8 cellular contexts compared by ENCODE assay signal in the genomic region with DNA sequence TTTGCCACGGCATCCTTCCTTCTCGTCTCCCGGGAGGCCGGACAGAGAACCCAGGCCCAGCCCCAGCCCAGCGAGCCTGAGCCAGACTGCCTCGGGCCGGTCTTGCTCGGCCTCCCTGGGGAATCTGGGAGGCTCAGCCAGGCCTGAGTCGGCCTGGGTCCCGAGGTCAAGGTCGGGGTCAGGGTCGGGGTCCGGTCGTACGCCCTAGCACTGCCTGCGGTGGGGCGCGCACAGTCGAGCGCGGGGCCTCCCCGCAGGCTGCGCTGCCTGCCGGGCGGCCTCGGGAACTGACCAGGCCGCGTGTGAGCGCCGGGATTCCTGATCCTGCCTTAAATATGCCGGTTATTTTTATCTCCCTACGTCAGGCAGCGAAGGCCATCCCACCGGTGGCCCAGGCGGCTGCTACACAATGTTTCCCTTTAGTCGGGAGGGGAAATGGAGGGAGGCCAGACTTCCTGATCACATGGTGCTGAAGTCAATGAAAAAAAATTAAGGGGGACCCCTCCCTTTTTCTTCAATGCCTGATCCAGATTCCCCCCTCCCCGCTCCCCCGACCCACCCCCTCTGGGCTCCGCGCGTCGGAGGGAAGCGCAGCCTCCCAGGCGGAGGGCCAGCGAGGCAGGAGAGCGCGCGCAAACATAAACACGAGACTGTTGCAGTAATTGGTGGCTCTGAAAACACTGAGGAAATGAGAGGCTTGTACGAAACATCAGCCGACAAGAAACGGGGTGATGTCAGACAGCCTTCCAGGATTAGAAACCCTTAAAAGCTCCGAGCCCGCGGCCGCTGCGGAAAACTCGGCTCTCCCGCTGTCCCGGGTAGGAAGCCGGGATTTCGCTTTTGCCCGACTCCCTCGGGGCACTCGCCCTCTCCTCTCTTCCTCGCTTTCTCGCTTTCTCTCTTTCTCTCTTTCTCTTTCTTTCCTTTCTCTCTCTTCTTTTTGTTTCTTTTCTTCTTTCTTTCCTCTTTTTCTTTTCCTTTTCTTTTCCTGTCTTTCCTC.
A peak's percentile ranks its signal among the peaks of the same experiment; 100 is the strongest.
DNase-seq lines count a peak whose midpoint lies in the region; ATAC-seq, FAIRE-seq and TF ChIP-seq lines count a peak whose summit lies in the region.

No MANE protein-coding gene starts in this region.

- H3K4me3 ChIP-seq in GM08714 (ENCODE audit: low read length) (peak overlapping the region; percentile 59; the same call in 1 of the 2 replicates), NB4 (ENCODE audit: low read depth, low read length) (peak overlapping the region; percentile 58), GM12878 (no peak overlapping the region), pancreas (peak overlapping the region; percentile 2 to 43 (median 20))

- TF ChIP-seq RAD21 in GM12878 (IDR thresholded peaks at IDR 0.05; ENCODE audit: insufficient read depth, low read depth, low read length): no peak

- ATAC-seq in GM12878 (peak; percentile 60), pancreas (peak; percentile 71 to 87 (median 86)), GM18520 (IDR thresholded peaks at IDR 0.05; ENCODE audit: unreplicated experiment) (no peak)

- DNase-seq in NB4 (ENCODE audit: low read depth) (peak; percentile 79), GM12878 (ENCODE audit: low read depth, low spot score) (no peak), hepatic stellate cell (ENCODE audit: low spot score) (peak; percentile 96), pancreas (peak; percentile 53 to 75 (median 70))
- no peak for DNase-seq in stimulated activated CD4-positive, alpha-beta T cell treated with anti-CD3 and anti-CD28 coated beads, Interleukin-2, amount 100 ng/mL, for 48 hours
- no peak for DNase-seq in activated T-cell treated with anti-CD3 and anti-CD28 coated beads, Interleukin-2, amount 50 U/mL, for 48 hours

- BruUV-seq in GM12878 (replicated peaks; lab: Mats Ljungman, UMichigan): no TSS peak

- no peak overlapping the region; the same call in 1 of the 2 replicates for H2AFZ ChIP-seq in GM12878 (ENCODE audit: control insufficient read depth, low read depth, low read length)

- intact Hi-C loops in GM12878 (cut with micrococcal nuclease; ENCODE audit: unreplicated experiment) (no loop called here), pancreas (cut with DNase I) (no loop called here)

- in situ Hi-C loops in GM12878 (cut with MboI): no loop called here

- SMC1A ChIA-PET in GM12878 (lab: Charles Lee; ENCODE audit: uncharacterized antibody, unreplicated experiment): interaction anchor here (0.9 kb wide), 1 partner anchor 114 kb away, joined by 4 read pairs; no protein-coding TSS in a partner anchor

- H3K36me3 ChIP-seq in GM12878 (ENCODE audit: control insufficient read depth in 2 of 2, insufficient read depth in 2 of 2, low read length in 1 of 2) (no peaks in the 10 kb centered on the region), pancreas (no peaks in the 10 kb centered on the region)

- POLR2A ChIA-PET in GM12878 (lab: Charles Lee): no interaction called here

- no peak for TF ChIP-seq EP300 in GM12878 (IDR thresholded peaks at IDR 0.05; ENCODE audit: borderline replicate concordance in 1 of 2, control insufficient read depth in 1 of 2, low read depth in 2 of 2, low read length in 2 of 2)

- RAD21 ChIA-PET in GM12878 (lab: Charles Lee; ENCODE audit: unreplicated experiment): no interaction called here

- no peaks in the 10 kb centered on the region for H3K79me2 ChIP-seq in GM12878 (ENCODE audit: control insufficient read depth, insufficient read depth, low read length)

- WGBS in GM12878 (ENCODE audit: insufficient coverage, insufficient replicate concordance, low lambda C conversion rate, missing lambda C conversion rate): 30% methylated on average over 52 of the region's 67 CpGs
- 12 to 15% methylated on average over 62 to 67 of the region's 67 CpGs for WGBS in pancreas, 2 donors

- no peak overlapping the region for H3K4me2 ChIP-seq in GM12878 (ENCODE audit: control insufficient read depth, insufficient read depth)

- FAIRE-seq in GM12878 (lab: Jason Lieb, UNC) (no peak), pancreas (lab: Jason Lieb, UNC) (peak; percentile 32)

- TF ChIP-seq POLR2A in NB4 (IDR thresholded peaks at IDR 0.05; ENCODE audit: extremely low read depth, insufficient read length) (no peak), GM12878 (IDR thresholded peaks at IDR 0.05; ENCODE audit: low read depth, low read length) (no peak)

- TF ChIP-seq CTCF in NB4 (IDR thresholded peaks at IDR 0.05; ENCODE audit: low read depth, low read length) (no peak), GM12878 (IDR thresholded peaks at IDR 0.05 in 2 of 3, conservative IDR thresholded peaks at IDR 0.05 in 1 of 3; ENCODE audit: control insufficient read depth in 2 of 3, extremely low read depth in 1 of 3, insufficient read depth in 1 of 3, low read depth in 3 of 3, low read length in 3 of 3) (no peak), pancreas (IDR thresholded peaks at IDR 0.05) (no peak)

- H3K9me3 ChIP-seq in GM12878 (replicated peaks; ENCODE audit: control insufficient read depth, insufficient read depth, low read length) (no peaks in the 10 kb centered on the region), pancreas (no peaks in the 10 kb centered on the region)

- no peak overlapping the region for H3K9ac ChIP-seq in GM12878 (ENCODE audit: control insufficient read depth, insufficient read depth, low read length)

- CTCF ChIA-PET in GM12878 (lab: Yijun Ruan, JAX): no interaction called here

- no peaks in the 10 kb centered on the region for H3K4me1 ChIP-seq in GM12878 (ENCODE audit: control insufficient read depth, insufficient read depth, low read length)
- H3K4me1 ChIP-seq in pancreas: no peaks in the 10 kb centered on the region

- H3K27me3 ChIP-seq in GM12878 (replicated peaks in 1 of 2; ENCODE audit: control insufficient read depth in 2 of 2, insufficient read depth in 2 of 2, low read length in 1 of 2): no peaks in the 10 kb centered on the region
- no peaks in the 10 kb centered on the region for H3K27me3 ChIP-seq in pancreas

- H3K27ac ChIP-seq in GM12878 (ENCODE audit: control insufficient read depth, insufficient read depth): no peak overlapping the region
- H3K27ac ChIP-seq in pancreas: peak overlapping the region; percentile 29 to 79 (median 71)

- H4K20me1 ChIP-seq in GM12878 (ENCODE audit: control insufficient read depth, insufficient read depth): no peaks in the 10 kb centered on the region

TF ChIP-seq in GM12878, 131 proteins besides CTCF, POLR2A, EP300 and RAD21:
- TF ChIP-seq SREBF1 (IDR thresholded peaks at IDR 0.05; ENCODE audit: low read length) (no peak), BRCA1 (IDR thresholded peaks at IDR 0.05; ENCODE audit: low read depth, low read length) (no peak), SIX5 (IDR thresholded peaks at IDR 0.05; ENCODE audit: low read depth, low read length, severe bottlenecking) (no peak), HDAC2 (IDR thresholded peaks at IDR 0.05) (no peak)

Comparison
In these comparisons a context has a peak if more than half of its experiments do, and no peak if none do; other contexts are left out.
1. DNase-seq: peak in NB4 (single experiment), hepatic stellate cell (single experiment) and pancreas (6 of 6); none in GM12878 (single experiment), stimulated activated CD4-positive, alpha-beta T cell treated with anti-CD3 and anti-CD28 coated beads, Interleukin-2, amount 100 ng/mL, for 48 hours (0 of 2) and activated T-cell treated with anti-CD3 and anti-CD28 coated beads, Interleukin-2, amount 50 U/mL, for 48 hours (0 of 2).